Comparison of ENCODE assay signal across 23 cellular contexts in genomic region chr6:84218091-84218490, GRCh38.
"Had no signal": no experiment of that assay in that cellular context is flagged by ENCODE, and none has a peak within 500 bp of the region (broad histone marks: within the 10 kb centered on the region; RNA-seq: fewer than 3 reads in every experiment).

No MANE protein-coding gene starts in this region.

- H3K4me1 Mint-ChIP-seq: neural progenitor cell had no signal

- H3K27ac Mint-ChIP-seq: naive thymus-derived CD4-positive, alpha-beta T cell; nephron; neural progenitor cell; progenitor cell of endocrine pancreas; stimulated activated naive CD8-positive, alpha-beta T cell treated with anti-CD3 and anti-CD28 coated beads, Interleukin-15, Interleukin-2, amounts not matched to agents 100 ng/mL and 50 ng/mL, for 24 hours had no signal

- DNase-seq: dorsolateral prefrontal cortex; effector CD4-positive, alpha-beta T cell; foreskin keratinocyte; hypothalamus; left cardiac atrium; left lung; mesendoderm; midbrain; naive thymus-derived CD4-positive, alpha-beta T cell; right lobe of liver; small intestine; stimulated activated CD4-positive, alpha-beta T cell treated with anti-CD3 and anti-CD28 coated beads, Interleukin-15, amount 100 ng/mL, for 24 hours; stimulated activated CD4-positive, alpha-beta T cell treated with anti-CD3 and anti-CD28 coated beads, Interleukin-2, amount 100 ng/mL, for 48 hours; stimulated activated naive B cell treated with anti-CD40 and anti-IgM and Interleukin-4, amounts not matched to agents 10 μg/mL and 1 μg/mL and 100 μg/mL, for 72 hours; upper lobe of left lung had no signal

- H3K4me3 ChIP-seq: dorsolateral prefrontal cortex, esophagus muscularis mucosa, left lung, neural progenitor cell, right lobe of liver, thoracic aorta, tibial nerve, upper lobe of left lung had no signal

- H3K9me3 Mint-ChIP-seq: naive thymus-derived CD4-positive, alpha-beta T cell; nephron; neural progenitor cell; stimulated activated naive B cell treated with anti-CD40 and anti-IgM and Interleukin-4, amounts not matched to agents 10 μg/mL and 1 μg/mL and 100 μg/mL, for 72 hours; stimulated activated naive CD8-positive, alpha-beta T cell treated with anti-CD3 and anti-CD28 coated beads, Interleukin-15, Interleukin-2, amounts not matched to agents 100 ng/mL and 50 ng/mL, for 24 hours had no signal

- H3K36me3 Mint-ChIP-seq: neural progenitor cell had no signal

- H3K4me3 Mint-ChIP-seq: naive thymus-derived CD4-positive, alpha-beta T cell; nephron; neural progenitor cell; stimulated activated naive B cell treated with anti-CD40 and anti-IgM and Interleukin-4, amounts not matched to agents 10 μg/mL and 1 μg/mL and 100 μg/mL, for 72 hours; stimulated activated naive CD8-positive, alpha-beta T cell treated with anti-CD3 and anti-CD28 coated beads, Interleukin-15, Interleukin-2, amounts not matched to agents 100 ng/mL and 50 ng/mL, for 24 hours had no signal

- H3K4me1 ChIP-seq: esophagus muscularis mucosa, foreskin keratinocyte, left lung, neural progenitor cell, parathyroid adenoma, right lobe of liver, tibial nerve, upper lobe of left lung had no signal

- H3K9me3 ChIP-seq: esophagus muscularis mucosa, left lung, right lobe of liver, thoracic aorta, tibial nerve, upper lobe of left lung had no signal

- H3K27me3 ChIP-seq: dorsolateral prefrontal cortex, esophagus muscularis mucosa, foreskin keratinocyte, left lung, neural progenitor cell, right lobe of liver, tibial nerve, upper lobe of left lung had no signal

- H3K27ac ChIP-seq: dorsolateral prefrontal cortex, esophagus muscularis mucosa, foreskin keratinocyte, left lung, neural progenitor cell, parathyroid adenoma, right lobe of liver, thoracic aorta, tibial nerve, upper lobe of left lung had no signal

- H3K36me3 ChIP-seq: neural progenitor cell, right lobe of liver had no signal

- H3K27me3 Mint-ChIP-seq: naive thymus-derived CD4-positive, alpha-beta T cell; progenitor cell of endocrine pancreas; stimulated activated naive B cell treated with anti-CD40 and anti-IgM and Interleukin-4, amounts not matched to agents 10 μg/mL and 1 μg/mL and 100 μg/mL, for 72 hours; stimulated activated naive CD8-positive, alpha-beta T cell treated with anti-CD3 and anti-CD28 coated beads, Interleukin-15, Interleukin-2, amounts not matched to agents 100 ng/mL and 50 ng/mL, for 24 hours had no signal

- ATAC-seq: foreskin keratinocyte; left cardiac atrium; left lung; naive thymus-derived CD4-positive, alpha-beta T cell; right lobe of liver; stimulated activated naive B cell treated with anti-CD40 and anti-IgM and Interleukin-4, amounts not matched to agents 10 μg/mL and 1 μg/mL and 100 μg/mL, for 72 hours had no signal
